ENCODE assay signal across 36 cellular contexts in genomic region chr17:34575182-34575581, GRCh38. TPM values are rescaled to one million over a fixed set of nuclear protein-coding genes. Genes with fewer than 3 reads are reported as not detected.
"Had no signal": no experiment of that assay in that cellular context is flagged by ENCODE, and none has a peak within 500 bp of the region (broad histone marks: within the 10 kb centered on the region; RNA-seq: fewer than 3 reads in every experiment).

No MANE protein-coding gene starts in this region.

- H3K36me3 ChIP-seq: MG63 had no signal

- H3K27ac ChIP-seq: KMS-11 had no signal

- H3K9me3 ChIP-seq: MG63 had no signal

- H3K4me3 ChIP-seq: MG63 had no signal

- DNase-seq: Karpas-422, Kasumi-1, MG63, MM.1S, MV-4-11, NCI-H1048, NCI-H1092, NCI-H1092 treated with DMSO at 0.1 percent for 48 hours, NCI-H1105, NCI-H1105 treated with DMSO at 0.1 percent for 48 hours, NCI-H1417, NCI-H1417 treated with DMSO at 0.1 percent for 48 hours, NCI-H1436, NCI-H1436 treated with DMSO at 0.1 percent for 48 hours, NCI-H146, NCI-H1694, NCI-H1694 treated with DMSO at 0.1 percent for 48 hours, NCI-H187, NCI-H187 treated with DMSO at 0.1 percent for 48 hours, NCI-H1930, NCI-H2029, NCI-H2029 treated with DMSO at 0.1 percent for 48 hours, NCI-H2081, NCI-H2081 treated with DMSO at 0.1 percent for 48 hours, NCI-H2107, NCI-H2171, NCI-H2171 treated with DMSO at 0.1 percent for 48 hours, NCI-H2227 treated with DMSO at 0.1 percent for 48 hours, NCI-H226, NCI-H345, NCI-H446, NCI-H446 treated with DMSO at 0.1 percent for 48 hours, NCI-H510A had no signal

RNA-seq across cellular contexts. Expression of gene TMEM132E, which starts 4.2 kb away (rescaled TPM):
- total RNA-seq: LHCN-M2, MCF 10A had no signal
